ENCODE assay signal across 8 cellular contexts in genomic region chr2:95389256-95390119, GRCh38. TPM values are rescaled to one million over a fixed set of nuclear protein-coding genes. Genes with fewer than 3 reads are reported as not detected.
A peak's percentile ranks its signal among the peaks of the same experiment; 100 is the strongest.
DNase-seq lines count a peak whose midpoint lies in the region; ATAC-seq and TF ChIP-seq lines count a peak whose summit lies in the region.

No MANE protein-coding gene starts in this region.

- H3K9ac ChIP-seq in iPS-20b (ENCODE audit: low read depth, low read length) (peak overlapping the region; percentile 34; the same call in 1 of the 2 replicates), skeletal muscle tissue (ENCODE audit: low read depth in 1 of 3, low read length in 3 of 3) (peak overlapping the region in 1 of 3 donors; percentile 50)

- H3K27me3 ChIP-seq in iPS-20b (ENCODE audit: insufficient read depth, low read length) (peaks cover 24% of the 10 kb centered on the region), skeletal muscle tissue (ENCODE audit: control insufficient read depth in 3 of 3, insufficient read depth in 3 of 3, low read length in 3 of 3) (peaks cover 14 to 21% (median 14%) of the 10 kb centered on the region in 3 donors)

- H3K36me3 ChIP-seq in iPS-20b (ENCODE audit: insufficient read depth, low read depth, low read length) (no peaks in the 10 kb centered on the region), skeletal muscle tissue (ENCODE audit: control insufficient read depth in 3 of 3, insufficient read depth in 3 of 3, low read length in 3 of 3) (no peaks in the 10 kb centered on the region)

- peak; percentile 61 for ATAC-seq in HG03565 (IDR thresholded peaks at IDR 0.05; ENCODE audit: unreplicated experiment)

- H3K27ac ChIP-seq in iPS-20b (ENCODE audit: low read length) (no peak overlapping the region), skeletal muscle tissue (ENCODE audit: low read depth, low read length) (no peak overlapping the region)

- no peaks in the 10 kb centered on the region for H3K9me3 ChIP-seq in iPS-20b (ENCODE audit: insufficient read depth, low read depth, low read length)
- no peaks in the 10 kb centered on the region for H3K9me3 ChIP-seq in skeletal muscle tissue (ENCODE audit: control insufficient read depth in 3 of 3, low read length in 3 of 3)

- H3K4me3 ChIP-seq in astrocyte of the spinal cord (ENCODE audit: low read depth, low read length) (no peak overlapping the region), iPS-20b (ENCODE audit: low read length) (peak overlapping the region; percentile 33; the same call in 1 of the 2 replicates), skeletal muscle tissue (ENCODE audit: low read length in 3 of 3) (peak overlapping the region in 2 of 3 donors; percentile 30 to 45)

- in situ Hi-C loops in SK-MEL-5 (cut with HindIII; ENCODE audit: low pct_unique_long_range_greater_than_20kb, low sequenced_read_pairs) (no loop called here), astrocyte of the spinal cord (cut with HindIII; ENCODE audit: low sequenced_read_pairs) (no loop called here)

- TF ChIP-seq CTCF in astrocyte of the spinal cord (IDR thresholded peaks at IDR 0.05; ENCODE audit: low read depth, low read length): peak; percentile 99

- DNase-seq in activated CD4-positive, alpha-beta T cell treated with anti-CD3 and anti-CD28 coated beads for 24 hours (ENCODE audit: low read depth in 2 of 2): peak; percentile 16 to 55
- no peak for DNase-seq in activated CD4-positive, alpha-beta T cell treated with anti-CD3 and anti-CD28 coated beads, Interleukin-2, amount 50 U/mL, for 4 hours
- DNase-seq in SK-MEL-5 (ENCODE audit: low read depth, low spot score) (peak; percentile 69), astrocyte of the spinal cord (ENCODE audit: low read depth, low spot score) (peak; percentile 56), OCI-M2 (lab: John Stamatoyannopoulos, UW; ENCODE audit: unreplicated experiment) (no peak)

- H3K4me1 ChIP-seq in iPS-20b (ENCODE audit: insufficient read depth, low read length): no peaks in the 10 kb centered on the region
- peaks cover 0 to 6% (median 5%) of the 10 kb centered on the region in 3 donors for H3K4me1 ChIP-seq in skeletal muscle tissue (ENCODE audit: control insufficient read depth in 3 of 3, insufficient read depth in 3 of 3, low read length in 3 of 3)

RNA-seq across cellular contexts. Expression of gene FAHD2A, which starts 13.0 kb away (rescaled TPM):
- 47.8 and 51.7 TPM in 2 replicates for total RNA-seq in SK-MEL-5 (2014; rRNA removed; shearing (Covaris generic))
- polyA plus RNA-seq in SK-MEL-5 (2015; cell fraction: cytosol; rRNA removed): 46.6 and 58.1 TPM in 2 replicates
- 110 and 170 TPM in 2 replicates for polyA plus RNA-seq in SK-MEL-5 (2015; cell fraction: nucleus; rRNA removed)
- total RNA-seq in skeletal muscle tissue: 3.7 TPM

Comparison
In these comparisons a context has a peak if more than half of its experiments do, and no peak if none do; other contexts are left out.
1. DNase-seq: peak in activated CD4-positive, alpha-beta T cell treated with anti-CD3 and anti-CD28 coated beads for 24 hours (2 of 2), SK-MEL-5 (single experiment) and astrocyte of the spinal cord (single experiment); none in activated CD4-positive, alpha-beta T cell treated with anti-CD3 and anti-CD28 coated beads, Interleukin-2, amount 50 U/mL, for 4 hours (0 of 2) and OCI-M2 (single experiment).
2. RNA of gene FAHD2A, which starts 13.0 kb away (total RNA-seq): 47.8 to 51.7 TPM in SK-MEL-5; 3.7 TPM in skeletal muscle tissue (single experiment); every median in the first group is over 10 times any median in the second.